ENCODE assay signal across 25 cellular contexts in the genomic region with DNA sequence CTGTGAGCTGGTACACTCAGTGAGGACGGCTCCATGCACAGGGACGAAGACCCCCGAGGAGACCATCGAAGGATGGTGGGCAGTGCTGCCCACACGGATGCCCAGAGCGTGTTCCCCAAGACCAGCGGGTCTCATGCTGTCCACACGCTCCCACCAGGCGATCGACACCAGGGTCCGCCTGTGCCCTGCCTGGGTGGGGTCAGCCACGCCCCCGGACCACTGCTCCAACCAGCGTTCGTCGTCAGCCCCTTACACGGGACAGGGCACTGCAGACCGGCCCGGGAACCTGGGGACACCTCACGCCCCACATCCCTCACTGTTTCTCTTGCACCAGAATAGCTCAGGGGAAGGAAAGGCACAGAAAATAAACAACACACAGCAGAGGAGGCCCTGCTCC.
"Had no signal": no experiment of that assay in that cellular context is flagged by ENCODE, and none has a peak within 500 bp of the region (broad histone marks: within the 10 kb centered on the region; RNA-seq: fewer than 3 reads in every experiment).

No MANE protein-coding gene starts in this region.

- H3K4me3 Mint-ChIP-seq: activated T-helper 1 cell treated with anti-CD3 and anti-CD28 coated beads, Interleukin-12 subunit alpha, Interleukin-12 subunit beta, Interleukin-2, Interleukin-4 antibody, amounts not matched to agents 30 ng/mL and 10 ng/mL and 1 ng/mL, durations not matched to agents 14 hours and 24 hours and 36 hours; central memory CD8-positive, alpha-beta T cell; memory B cell; naive thymus-derived CD8-positive, alpha-beta T cell; stimulated activated effector memory CD8-positive, alpha-beta T cell treated with anti-CD3 and anti-CD28 coated beads, Interleukin-12 subunit alpha, Interleukin-12 subunit beta, amount 100 ng/mL, for 72 hours; stimulated activated naive CD8-positive, alpha-beta T cell treated with anti-CD3 and anti-CD28 coated beads, Interleukin-15, amount 100 ng/mL, for 72 hours; T-helper 2 cell treated with Interferon-gamma antibody and Interleukin-4, amounts not matched to agents 5 μg/mL and 100 μg/mL, for 36 hours; type B pancreatic cell had no signal

- H3K4me1 ChIP-seq: esophagus muscularis mucosa, foreskin keratinocyte, heart right ventricle, vagina had no signal

- H3K4me1 Mint-ChIP-seq: central memory CD8-positive, alpha-beta T cell; stimulated activated effector memory CD8-positive, alpha-beta T cell treated with anti-CD3 and anti-CD28 coated beads, Interleukin-12 subunit alpha, Interleukin-12 subunit beta, amount 100 ng/mL, for 72 hours; stimulated activated naive CD8-positive, alpha-beta T cell treated with anti-CD3 and anti-CD28 coated beads, Interleukin-15, amount 100 ng/mL, for 72 hours had no signal

- H3K27ac ChIP-seq: esophagus muscularis mucosa, foreskin keratinocyte, heart right ventricle, vagina had no signal

- ATAC-seq: foreskin keratinocyte; naive thymus-derived CD8-positive, alpha-beta T cell; sciatic nerve; stimulated activated effector memory CD8-positive, alpha-beta T cell treated with anti-CD3 and anti-CD28 coated beads, Interleukin-12 subunit alpha, Interleukin-12 subunit beta, amount 100 ng/mL, for 72 hours had no signal

- H3K27me3 ChIP-seq: esophagus muscularis mucosa, foreskin keratinocyte, heart right ventricle, vagina had no signal

- H3K36me3 ChIP-seq: vagina had no signal

- H3K4me3 ChIP-seq: esophagus muscularis mucosa, heart right ventricle, vagina had no signal

- H3K27ac Mint-ChIP-seq: activated T-helper 1 cell treated with anti-CD3 and anti-CD28 coated beads, Interleukin-12 subunit alpha, Interleukin-12 subunit beta, Interleukin-2, Interleukin-4 antibody, amounts not matched to agents 30 ng/mL and 10 ng/mL and 1 ng/mL, durations not matched to agents 14 hours and 24 hours and 36 hours; memory B cell; progenitor cell of endocrine pancreas; stimulated activated effector memory CD8-positive, alpha-beta T cell treated with anti-CD3 and anti-CD28 coated beads, Interleukin-12 subunit alpha, Interleukin-12 subunit beta, amount 100 ng/mL, for 72 hours; stimulated activated naive CD8-positive, alpha-beta T cell treated with anti-CD3 and anti-CD28 coated beads, Interleukin-15, amount 100 ng/mL, for 72 hours; T-helper 2 cell treated with Interferon-gamma antibody and Interleukin-4, amounts not matched to agents 5 μg/mL and 100 μg/mL, for 36 hours; type B pancreatic cell had no signal

- H3K36me3 Mint-ChIP-seq: memory B cell; stimulated activated effector memory CD8-positive, alpha-beta T cell treated with anti-CD3 and anti-CD28 coated beads, Interleukin-12 subunit alpha, Interleukin-12 subunit beta, amount 100 ng/mL, for 72 hours had no signal

- H3K9me3 ChIP-seq: esophagus muscularis mucosa, heart right ventricle, vagina had no signal

- H3K27me3 Mint-ChIP-seq: central memory CD8-positive, alpha-beta T cell; memory B cell; progenitor cell of endocrine pancreas; stimulated activated naive CD8-positive, alpha-beta T cell treated with anti-CD3 and anti-CD28 coated beads, Interleukin-15, amount 100 ng/mL, for 72 hours; type B pancreatic cell had no signal

- DNase-seq: activated CD4-positive, alpha-beta T cell treated with anti-CD3 and anti-CD28 coated beads for 4 hours; activated CD4-positive, alpha-beta T cell treated with anti-CD3 and anti-CD28 coated beads, Interleukin-2, amount 50 U/mL, for 4 hours; activated CD4-positive, CD25-positive, alpha-beta regulatory T cell; activated naive CD4-positive, alpha-beta T cell treated with anti-CD3 and anti-CD28 coated beads, Interleukin-2, amount 50 U/mL, for 16 hours; activated T-cell treated with anti-CD3 and anti-CD28 coated beads, Interleukin-2, amount 50 U/mL, for 1 hour; amygdala; dermis blood vessel endothelial cell; effector CD4-positive, alpha-beta T cell; foreskin keratinocyte; heart right ventricle; naive thymus-derived CD8-positive, alpha-beta T cell; small intestine; stimulated activated CD4-positive, alpha-beta T cell treated with anti-CD3 and anti-CD28 coated beads, Interleukin-4, amount 100 ng/mL, for 24 hours; stimulated activated naive CD8-positive, alpha-beta T cell treated with anti-CD3 and anti-CD28 coated beads, Interleukin-15, amount 100 ng/mL, for 72 hours; substantia nigra had no signal

- H3K9me3 Mint-ChIP-seq: activated T-helper 1 cell treated with anti-CD3 and anti-CD28 coated beads, Interleukin-12 subunit alpha, Interleukin-12 subunit beta, Interleukin-2, Interleukin-4 antibody, amounts not matched to agents 30 ng/mL and 10 ng/mL and 1 ng/mL, durations not matched to agents 14 hours and 24 hours and 36 hours; central memory CD8-positive, alpha-beta T cell; memory B cell; naive thymus-derived CD8-positive, alpha-beta T cell; stimulated activated effector memory CD8-positive, alpha-beta T cell treated with anti-CD3 and anti-CD28 coated beads, Interleukin-12 subunit alpha, Interleukin-12 subunit beta, amount 100 ng/mL, for 72 hours; stimulated activated naive CD8-positive, alpha-beta T cell treated with anti-CD3 and anti-CD28 coated beads, Interleukin-15, amount 100 ng/mL, for 72 hours; type B pancreatic cell had no signal
